ENCODE assay signal across 9 cellular contexts in genomic region chr3:187165144-187165543, GRCh38. TPM values are rescaled to one million over a fixed set of nuclear protein-coding genes. Genes with fewer than 3 reads are reported as not detected.
DNase-seq lines count a peak whose midpoint lies in the region; ATAC-seq and TF ChIP-seq lines count a peak whose summit lies in the region.
"Had no signal": no experiment of that assay in that cellular context is flagged by ENCODE, and none has a peak within 500 bp of the region (broad histone marks: within the 10 kb centered on the region; RNA-seq: fewer than 3 reads in every experiment).

No MANE protein-coding gene starts in this region.

- H3K9me3 ChIP-seq in neuronal stem cell (replicated peaks in 1 of 2; ENCODE audit: control insufficient read depth in 2 of 2, insufficient read depth in 1 of 2, low read depth in 1 of 2, low read length in 2 of 2): no peaks in the 10 kb centered on the region

- no peak overlapping the region for H3K4me3 ChIP-seq in fibroblast of the aortic adventitia (ENCODE audit: low read depth, low read length)
- H3K4me3 ChIP-seq in neuronal stem cell (ENCODE audit: low read length in 2 of 2): no peak overlapping the region

- H3K4me2 ChIP-seq in neuronal stem cell (ENCODE audit: insufficient read depth, low read length, poor library complexity, severe bottlenecking): no peak overlapping the region

- H2BK12ac ChIP-seq in neuronal stem cell (ENCODE audit: low read length): no peak overlapping the region

- no peaks in the 10 kb centered on the region for H3K79me1 ChIP-seq in neuronal stem cell (ENCODE audit: low read depth, low read length)

- no peak overlapping the region for H2BK5ac ChIP-seq in neuronal stem cell (ENCODE audit: low read length)

- no peak overlapping the region for H2BK15ac ChIP-seq in neuronal stem cell (ENCODE audit: low read length)

- H4K91ac ChIP-seq in neuronal stem cell (ENCODE audit: low read depth, low read length, poor library complexity): no peak overlapping the region

- H3K4me1 ChIP-seq in neuronal stem cell (ENCODE audit: control insufficient read depth in 2 of 2, insufficient read depth in 1 of 2, low read depth in 1 of 2, low read length in 2 of 2): peaks cover 0 to 4% of the 10 kb centered on the region in 2 donors

- H3K9ac ChIP-seq in neuronal stem cell (ENCODE audit: low read depth, low read length, poor library complexity): no peak overlapping the region

- no peaks in the 10 kb centered on the region for H3K27me3 ChIP-seq in neuronal stem cell (ENCODE audit: control insufficient read depth in 3 of 3, insufficient read depth in 3 of 3, low read depth in 1 of 3, low read length in 3 of 3)

- H3K18ac ChIP-seq in neuronal stem cell (ENCODE audit: low read length): no peak overlapping the region

- no peak overlapping the region for H2BK120ac ChIP-seq in neuronal stem cell (ENCODE audit: low read depth, low read length)

- H3K27ac ChIP-seq in neuronal stem cell (replicated peaks; ENCODE audit: low read length): no peak overlapping the region

- TF ChIP-seq CTCF in fibroblast of the aortic adventitia (IDR thresholded peaks at IDR 0.05; ENCODE audit: insufficient read depth, low read length): peak; percentile 70

- no peak overlapping the region for H3K4ac ChIP-seq in neuronal stem cell (ENCODE audit: low read length)

- peak; percentile 10 for DNase-seq in COR-L47 (lab: John Stamatoyannopoulos, UW)
- peak; percentile 29 for DNase-seq in NCI-H510A (lab: John Stamatoyannopoulos, UW)
- peak; percentile 11 for DNase-seq in activated CD4-positive, alpha-beta T cell treated with anti-CD3 and anti-CD28 coated beads, Interleukin-2, amount 50 U/mL, for 1 hour
- DNase-seq in fibroblast of the aortic adventitia (ENCODE audit: low read depth): peak; percentile 80
- peak; percentile 69 for DNase-seq in neuronal stem cell (ENCODE audit: low spot score)

- WGBS in neuronal stem cell (ENCODE audit: extremely low coverage in 2 of 2, insufficient read length in 2 of 2, insufficient replicate concordance in 1 of 2), 2 donors: no CpG with 5 or more reads among the region's 3 CpGs

- H3K23ac ChIP-seq in neuronal stem cell (ENCODE audit: low read depth, low read length, poor library complexity): no peak overlapping the region

- H2AFZ ChIP-seq in neuronal stem cell (ENCODE audit: low read length): no peak overlapping the region

- peak; percentile 65 for ATAC-seq in HG03354 (IDR thresholded peaks at IDR 0.05; ENCODE audit: poor library complexity, severe bottlenecking, unreplicated experiment)
- no peak for ATAC-seq in HG02623 (IDR thresholded peaks at IDR 0.05; ENCODE audit: unreplicated experiment)
- ATAC-seq in GM19035 (IDR thresholded peaks at IDR 0.05; ENCODE audit: unreplicated experiment): no peak

- H4K8ac ChIP-seq in neuronal stem cell (ENCODE audit: low read depth, low read length): no peak overlapping the region

- H3K36me3 ChIP-seq in neuronal stem cell (replicated peaks in 1 of 2; ENCODE audit: control insufficient read depth in 2 of 2, insufficient read depth in 2 of 2, low read length in 2 of 2): no peaks in the 10 kb centered on the region

- H2AK5ac ChIP-seq in neuronal stem cell (ENCODE audit: low read depth, low read length): no peak overlapping the region

- H3K14ac ChIP-seq in neuronal stem cell (ENCODE audit: low read length): no peak overlapping the region

RNA-seq across cellular contexts. Expression of gene RPL39L, which starts 25.8 kb away (rescaled TPM):
- total RNA-seq in fibroblast of the aortic adventitia (ENCODE audit: low replicate concordance): 2.8 and 33.8 TPM in 2 replicates
- polyA plus RNA-seq in neuronal stem cell (2013, experiment 1 of 2): 100 TPM
- polyA plus RNA-seq in neuronal stem cell (2013, experiment 2 of 2): 95.4 TPM

RNA-seq across cellular contexts. Expression of gene RTP1, which starts 32.1 kb away (rescaled TPM):
- total RNA-seq in fibroblast of the aortic adventitia (ENCODE audit: low replicate concordance): not detected in 2 replicates
- polyA plus RNA-seq in neuronal stem cell (2013, experiment 1 of 2): 0.26 TPM
- polyA plus RNA-seq in neuronal stem cell (2013, experiment 2 of 2): 0.25 TPM
- total RNA-seq: T-helper 1 cell treated with Interleukin-12 subunit alpha and Interleukin-12 subunit beta and Interleukin-4 antibody, amounts not matched to agents 30 ng/mL and 1 ng/mL, for 36 hours had no signal

Comparison
In these comparisons a context has a peak if more than half of its experiments do, and no peak if none do; other contexts are left out.
1. DNase-seq: peak in every context shown above with its lines; median percentile 80 in fibroblast of the aortic adventitia; 69 in neuronal stem cell; 29 in NCI-H510A; 11 in activated CD4-positive, alpha-beta T cell treated with anti-CD3 and anti-CD28 coated beads, Interleukin-2, amount 50 U/mL, for 1 hour; 10 in COR-L47.